In the genomic region with DNA sequence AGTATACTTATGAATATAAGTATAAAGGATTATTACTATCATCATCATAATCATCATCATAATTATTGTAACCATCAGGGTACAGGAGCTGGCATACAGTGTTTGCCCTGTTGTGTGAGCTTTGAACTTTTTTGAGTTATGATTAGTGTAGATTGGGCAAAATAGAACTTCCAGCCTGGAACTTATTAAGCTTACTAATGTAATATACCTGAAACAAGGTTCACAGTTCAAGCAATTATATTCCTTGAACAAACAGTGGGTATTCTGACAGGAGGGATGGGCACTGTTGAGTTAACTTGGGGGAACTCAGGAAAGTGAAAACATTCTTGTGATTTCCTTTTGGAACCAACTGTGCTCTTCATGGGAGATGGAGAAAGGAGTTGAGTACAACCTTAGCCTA, we compare ENCODE assay signal across 37 cellular contexts.
A peak's percentile ranks its signal among the peaks of the same experiment; 100 is the strongest.
DNase-seq lines count a peak whose midpoint lies in the region; ATAC-seq, FAIRE-seq and TF ChIP-seq lines count a peak whose summit lies in the region.
"Had no signal": no experiment of that assay in that cellular context is flagged by ENCODE, and none has a peak within 500 bp of the region (broad histone marks: within the 10 kb centered on the region; RNA-seq: fewer than 3 reads in every experiment).

No MANE protein-coding gene starts in this region.

- no peaks in the 10 kb centered on the region for H4K20me1 ChIP-seq in keratinocyte (ENCODE audit: control insufficient read depth, extremely low read depth, insufficient read depth, low read length)
- no peaks in the 10 kb centered on the region for H4K20me1 ChIP-seq in hepatocyte (ENCODE audit: insufficient read depth, poor library complexity, severe bottlenecking)
- H4K20me1 ChIP-seq: BLaER1; BLaER1 treated with 17β-estradiol and CSF1 and Interleukin-3, amounts not matched to agents 10 nM and 100 nM had no signal

- H3K27ac Mint-ChIP-seq in osteocyte (ENCODE audit: unreplicated experiment) = no peak overlapping the region
- H3K27ac Mint-ChIP-seq: B cell; CD4-positive, alpha-beta memory T cell; CD4-positive, alpha-beta T cell; CD4-positive, CD25-positive, alpha-beta regulatory T cell; CD8-positive, alpha-beta memory T cell; CD8-positive, alpha-beta T cell had no signal

- H3K27me3 ChIP-seq in keratinocyte (ENCODE audit: control insufficient read depth, extremely low read depth, insufficient read depth, low read length) (no peaks in the 10 kb centered on the region), hepatocyte (no peaks in the 10 kb centered on the region)
- H3K27me3 ChIP-seq: BE2C; BLaER1; BLaER1 treated with 17β-estradiol and CSF1 and Interleukin-3, amounts not matched to agents 10 nM and 100 nM had no signal

- no peaks in the 10 kb centered on the region for H3K9me2 ChIP-seq in hepatocyte (replicated peaks; ENCODE audit: insufficient read depth)

- no peaks in the 10 kb centered on the region for H3K9me1 ChIP-seq in keratinocyte (ENCODE audit: control insufficient read depth, extremely low read depth, insufficient read depth, low read length)

- H3K27ac ChIP-seq in keratinocyte (ENCODE audit: control insufficient read depth, insufficient read depth, low read length) (no peak overlapping the region), hepatocyte (no peak overlapping the region)
- H3K27ac ChIP-seq: 22Rv1; A549; BLaER1; BLaER1 treated with 17β-estradiol and CSF1 and Interleukin-3, amounts not matched to agents 10 nM and 100 nM; C4-2B had no signal

- no peaks in the 10 kb centered on the region for H3K4me1 Mint-ChIP-seq in osteocyte (ENCODE audit: unreplicated experiment)
- H3K4me1 Mint-ChIP-seq: B cell; CD14-positive monocyte; CD4-positive, alpha-beta memory T cell; CD4-positive, CD25-positive, alpha-beta regulatory T cell; CD8-positive, alpha-beta memory T cell had no signal

- no peaks in the 10 kb centered on the region for H3K36me3 Mint-ChIP-seq in osteocyte (ENCODE audit: unreplicated experiment)
- H3K36me3 Mint-ChIP-seq: CD14-positive monocyte; CD4-positive, alpha-beta memory T cell; CD4-positive, CD25-positive, alpha-beta regulatory T cell; CD8-positive, alpha-beta memory T cell; CD8-positive, alpha-beta T cell had no signal

- no peak overlapping the region for H3K4me3 Mint-ChIP-seq in osteocyte (ENCODE audit: unreplicated experiment)
- H3K4me3 Mint-ChIP-seq: B cell; CD14-positive monocyte; CD4-positive, alpha-beta memory T cell; CD4-positive, alpha-beta T cell; CD4-positive, CD25-positive, alpha-beta regulatory T cell; CD8-positive, alpha-beta memory T cell; CD8-positive, alpha-beta T cell had no signal

- peaks cover 33% of the 10 kb centered on the region for H3K9me3 Mint-ChIP-seq in osteocyte (ENCODE audit: unreplicated experiment)

- DNase-seq in HTR-8/SVneo (ENCODE audit: insufficient read length, low spot score) (no peak), keratinocyte (ENCODE audit: low read depth, low spot score) (no peak), left colon (no peak), mucosa of descending colon (no peak), hepatocyte (ENCODE audit: low spot score) (no peak), AG20443 (ENCODE audit: low spot score) (no peak), osteocyte (ENCODE audit: extremely low spot score, unreplicated experiment) (no peak)
- DNase-seq: 8988T; ACHN; AML-193; BE2C; C1 segment of cervical spinal cord; Caco-2; Calu3; CD4-positive, alpha-beta memory T cell; CD4-positive, alpha-beta T cell; CD4-positive, CD25-positive, alpha-beta regulatory T cell; CD8-positive, alpha-beta memory T cell; CD8-positive, alpha-beta T cell; COR-L47; DMS 273 treated with DMSO at 0.1 percent for 48 hours; DMS153; DMS53; DMS79; DMS79 treated with DMSO at 0.1 percent for 48 hours; DND-41; EL had no signal

- no peaks in the 10 kb centered on the region for H3K27me3 Mint-ChIP-seq in osteocyte (ENCODE audit: unreplicated experiment)
- H3K27me3 Mint-ChIP-seq: B cell; CD4-positive, alpha-beta memory T cell; CD4-positive, alpha-beta T cell; CD4-positive, CD25-positive, alpha-beta regulatory T cell; CD8-positive, alpha-beta memory T cell had no signal

- no peak overlapping the region for H3K9ac ChIP-seq in keratinocyte (ENCODE audit: control insufficient read depth, extremely low read depth, insufficient read depth, low read length)
- H3K9ac ChIP-seq: BLaER1; BLaER1 treated with 17β-estradiol and CSF1 and Interleukin-3, amounts not matched to agents 10 nM and 100 nM had no signal

- H3K4me3 ChIP-seq in keratinocyte (ENCODE audit: control insufficient read depth in 2 of 3, extremely low read depth in 1 of 3, insufficient read depth in 2 of 3, low read depth in 1 of 3, low read length in 3 of 3) (no peak overlapping the region), mucosa of descending colon (no peak overlapping the region), hepatocyte (no peak overlapping the region)
- H3K4me3 ChIP-seq: A549; BLaER1; BLaER1 treated with 17β-estradiol and CSF1 and Interleukin-3, amounts not matched to agents 10 nM and 100 nM had no signal

- dilution Hi-C loops in keratinocyte (cut with MboI; ENCODE audit: extremely low pct_ligation_motif_present, low sequenced_read_pairs) = no loop called here

- no peaks in the 10 kb centered on the region for H3K9me3 ChIP-seq in keratinocyte (ENCODE audit: control insufficient read depth, low read depth, low read length)
- no peaks in the 10 kb centered on the region for H3K9me3 ChIP-seq in mucosa of descending colon
- H3K9me3 ChIP-seq in hepatocyte (ENCODE audit: low read depth) = no peaks in the 10 kb centered on the region
- H3K9me3 ChIP-seq: A549, BE2C, BLaER1, Caco-2 had no signal

- FAIRE-seq in HTR-8/SVneo (lab: Jason Lieb, UNC) (peak; percentile 55), keratinocyte (lab: Jason Lieb, UNC) (peak; percentile 5)
- FAIRE-seq: A204.1, A549, D721Med had no signal

- peaks cover 15% of the 10 kb centered on the region for H3K4me1 ChIP-seq in keratinocyte (ENCODE audit: control insufficient read depth, extremely low read depth, insufficient read depth, low read length)
- H3K4me1 ChIP-seq in mucosa of descending colon (ENCODE audit: low read depth) = no peaks in the 10 kb centered on the region
- no peaks in the 10 kb centered on the region for H3K4me1 ChIP-seq in hepatocyte (ENCODE audit: insufficient read depth)
- H3K4me1 ChIP-seq: A549; BE2C; BLaER1; BLaER1 treated with 17β-estradiol and CSF1 and Interleukin-3, amounts not matched to agents 10 nM and 100 nM; Caco-2 had no signal

- TF ChIP-seq CTCF in keratinocyte (optimal IDR thresholded peaks at IDR 0.05 in 1 of 3, IDR thresholded peaks at IDR 0.05 in 1 of 3, conservative IDR thresholded peaks at IDR 0.05 in 1 of 3; ENCODE audit: extremely low read depth in 1 of 3, insufficient read depth in 2 of 3, low read length in 3 of 3) (no peak), mucosa of descending colon (IDR thresholded peaks at IDR 0.05) (no peak), hepatocyte (IDR thresholded peaks at IDR 0.05; ENCODE audit: poor library complexity) (no peak), osteocyte (IDR thresholded peaks at IDR 0.05) (no peak)

- H3K4me2 ChIP-seq in keratinocyte (ENCODE audit: control insufficient read depth, extremely low read depth, insufficient read depth, low read depth, low read length) = no peak overlapping the region
- no peak overlapping the region for H3K4me2 ChIP-seq in hepatocyte
- H3K4me2 ChIP-seq: A549; BLaER1; BLaER1 treated with 17β-estradiol and CSF1 and Interleukin-3, amounts not matched to agents 10 nM and 100 nM had no signal

- H3K79me2 ChIP-seq in keratinocyte (ENCODE audit: control insufficient read depth, insufficient read depth, low read length) = no peaks in the 10 kb centered on the region
- H3K79me2 ChIP-seq in hepatocyte = no peaks in the 10 kb centered on the region

- intact Hi-C loops in left colon (cut with DNase I, micrococcal nuclease) (no loop called here), mucosa of descending colon (cut with DNase I, micrococcal nuclease) (no loop called here)

- ATAC-seq in left colon = peak; percentile 91
- ATAC-seq in mucosa of descending colon = peak; percentile 75
- no peak for ATAC-seq in HG03565 (IDR thresholded peaks at IDR 0.05; ENCODE audit: unreplicated experiment)
- ATAC-seq: A549; CD8-positive, alpha-beta T cell had no signal

- no peak overlapping the region for H2AFZ ChIP-seq in keratinocyte (ENCODE audit: control insufficient read depth, low read length)
- no peak overlapping the region for H2AFZ ChIP-seq in hepatocyte

- H3K36me3 ChIP-seq in keratinocyte (ENCODE audit: control insufficient read depth in 2 of 2, extremely low read depth in 1 of 2, insufficient read depth in 2 of 2, low read length in 2 of 2) = no peaks in the 10 kb centered on the region
- H3K36me3 ChIP-seq in mucosa of descending colon (ENCODE audit: low read depth) = no peaks in the 10 kb centered on the region
- no peaks in the 10 kb centered on the region for H3K36me3 ChIP-seq in hepatocyte (replicated peaks; ENCODE audit: insufficient read depth, low read depth)
- H3K36me3 ChIP-seq: BE2C; BLaER1; BLaER1 treated with 17β-estradiol and CSF1 and Interleukin-3, amounts not matched to agents 10 nM and 100 nM had no signal
